ENCODE assay signal across 8 cellular contexts in the genomic region with DNA sequence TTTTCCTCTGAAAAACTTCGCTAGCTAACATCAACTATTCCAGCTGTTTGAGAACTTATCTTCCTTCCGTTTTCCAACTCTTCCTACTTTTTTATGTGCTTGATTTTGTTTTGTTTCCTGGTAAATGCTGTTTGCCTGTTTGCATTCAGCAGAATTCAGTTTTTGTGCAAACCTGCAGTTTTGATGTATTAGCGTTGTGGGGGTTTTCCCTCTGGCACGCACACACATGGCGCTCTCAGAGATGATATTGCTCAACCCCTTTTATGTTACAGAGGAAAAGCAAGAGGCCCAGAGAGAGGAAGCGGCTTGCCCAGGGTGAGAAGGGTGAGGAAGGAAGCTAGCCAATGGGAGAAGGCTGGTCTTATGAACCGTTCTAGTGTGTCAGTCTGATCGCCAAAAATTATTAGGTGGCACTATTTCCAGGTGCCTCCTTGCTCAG. TPM values are rescaled to one million over a fixed set of nuclear protein-coding genes. Genes with fewer than 3 reads are reported as not detected.
DNase-seq lines count a peak whose midpoint lies in the region; ATAC-seq lines count a peak whose summit lies in the region.

No MANE protein-coding gene starts in this region.

- peaks cover 3% of the 10 kb centered on the region for H3K9me3 Mint-ChIP-seq in activated naive CD8-positive, alpha-beta T cell treated with anti-CD3 and anti-CD28 coated beads for 36 hours

- peak; percentile 97 for DNase-seq in SIG-M5 treated with dmso at 0.1 percent for 504 hours (lab: John Stamatoyannopoulos, UW; ENCODE audit: unreplicated experiment)
- DNase-seq in activated naive CD8-positive, alpha-beta T cell treated with anti-CD3 and anti-CD28 coated beads for 36 hours = peak; percentile 60
- DNase-seq in left ventricle myocardium superior = peak; percentile 47
- no peak for DNase-seq in NCI-H1436 (lab: John Stamatoyannopoulos, UW)

- H3K36me3 ChIP-seq in ACC112 (ENCODE audit: insufficient read depth, low read length) (peaks cover 17% of the 10 kb centered on the region), rectal smooth muscle tissue (ENCODE audit: control insufficient read depth, insufficient read depth, low read length) (no peaks in the 10 kb centered on the region)

- ATAC-seq in GM18873 (IDR thresholded peaks at IDR 0.05; ENCODE audit: low FRiP score, unreplicated experiment) (peak; percentile 33), HG03520 (IDR thresholded peaks at IDR 0.05; ENCODE audit: unreplicated experiment) (peak; percentile 32), left ventricle myocardium superior (peak; percentile 82)

- no peaks in the 10 kb centered on the region for H3K27me3 ChIP-seq in ACC112 (ENCODE audit: insufficient read depth, low read length)
- no peaks in the 10 kb centered on the region for H3K27me3 ChIP-seq in rectal smooth muscle tissue (ENCODE audit: control insufficient read depth, insufficient read depth, low read length)

- no peak overlapping the region for H3K9ac ChIP-seq in rectal smooth muscle tissue (ENCODE audit: low read length)

- peak overlapping the region; percentile 85 for H3K27ac Mint-ChIP-seq in activated naive CD8-positive, alpha-beta T cell treated with anti-CD3 and anti-CD28 coated beads for 36 hours

- intact Hi-C loops in left ventricle myocardium superior (cut with micrococcal nuclease) = no loop called here

- H3K4me1 ChIP-seq in ACC112 (ENCODE audit: control insufficient read depth, insufficient read depth, low read length, unreplicated experiment) = peaks cover 47% of the 10 kb centered on the region
- no peaks in the 10 kb centered on the region for H3K4me1 ChIP-seq in rectal smooth muscle tissue (ENCODE audit: control insufficient read depth, insufficient read depth, low read length)

- H2AFZ ChIP-seq in ACC112 (ENCODE audit: low read length, unreplicated experiment) = peak overlapping the region; percentile 88

- H3K27me3 Mint-ChIP-seq in activated naive CD8-positive, alpha-beta T cell treated with anti-CD3 and anti-CD28 coated beads for 36 hours = no peaks in the 10 kb centered on the region

- H3K4me1 Mint-ChIP-seq in activated naive CD8-positive, alpha-beta T cell treated with anti-CD3 and anti-CD28 coated beads for 36 hours = peaks cover 35% of the 10 kb centered on the region

- H3K79me2 ChIP-seq in ACC112 (ENCODE audit: control insufficient read depth, insufficient read depth, low read length, unreplicated experiment) = peaks cover 59% of the 10 kb centered on the region

- peaks cover 26% of the 10 kb centered on the region for H3K36me3 Mint-ChIP-seq in activated naive CD8-positive, alpha-beta T cell treated with anti-CD3 and anti-CD28 coated beads for 36 hours

- peak overlapping the region; percentile 77 for H3K27ac ChIP-seq in ACC112 (ENCODE audit: low read depth, low read length)
- peak overlapping the region; percentile 50 for H3K27ac ChIP-seq in rectal smooth muscle tissue (ENCODE audit: low read depth, low read length)

- H3K4me3 ChIP-seq in ACC112 (ENCODE audit: low read depth, low read length) = peak overlapping the region; percentile 99
- H3K4me3 ChIP-seq in rectal smooth muscle tissue (ENCODE audit: low read length) = peak overlapping the region; percentile 98

- peak overlapping the region; percentile 83 for H3K4me3 Mint-ChIP-seq in activated naive CD8-positive, alpha-beta T cell treated with anti-CD3 and anti-CD28 coated beads for 36 hours

RNA-seq across cellular contexts. Expression of a gene that starts 0.7 kb away (rescaled TPM):
- 10 to 100 TPM; 77.6 to 80.9 TPM for total RNA-seq in activated naive CD8-positive, alpha-beta T cell treated with anti-CD3 and anti-CD28 coated beads for 36 hours
- 20.3 TPM for total RNA-seq in left ventricle myocardium superior

Comparison
In these comparisons a context has a peak if more than half of its experiments do, and no peak if none do; other contexts are left out.
1. ATAC-seq: peak in every context shown above with its lines; median percentile 82 in left ventricle myocardium superior; 33 in GM18873; 32 in HG03520.